8 cellular contexts compared by ENCODE assay signal in the genomic region with DNA sequence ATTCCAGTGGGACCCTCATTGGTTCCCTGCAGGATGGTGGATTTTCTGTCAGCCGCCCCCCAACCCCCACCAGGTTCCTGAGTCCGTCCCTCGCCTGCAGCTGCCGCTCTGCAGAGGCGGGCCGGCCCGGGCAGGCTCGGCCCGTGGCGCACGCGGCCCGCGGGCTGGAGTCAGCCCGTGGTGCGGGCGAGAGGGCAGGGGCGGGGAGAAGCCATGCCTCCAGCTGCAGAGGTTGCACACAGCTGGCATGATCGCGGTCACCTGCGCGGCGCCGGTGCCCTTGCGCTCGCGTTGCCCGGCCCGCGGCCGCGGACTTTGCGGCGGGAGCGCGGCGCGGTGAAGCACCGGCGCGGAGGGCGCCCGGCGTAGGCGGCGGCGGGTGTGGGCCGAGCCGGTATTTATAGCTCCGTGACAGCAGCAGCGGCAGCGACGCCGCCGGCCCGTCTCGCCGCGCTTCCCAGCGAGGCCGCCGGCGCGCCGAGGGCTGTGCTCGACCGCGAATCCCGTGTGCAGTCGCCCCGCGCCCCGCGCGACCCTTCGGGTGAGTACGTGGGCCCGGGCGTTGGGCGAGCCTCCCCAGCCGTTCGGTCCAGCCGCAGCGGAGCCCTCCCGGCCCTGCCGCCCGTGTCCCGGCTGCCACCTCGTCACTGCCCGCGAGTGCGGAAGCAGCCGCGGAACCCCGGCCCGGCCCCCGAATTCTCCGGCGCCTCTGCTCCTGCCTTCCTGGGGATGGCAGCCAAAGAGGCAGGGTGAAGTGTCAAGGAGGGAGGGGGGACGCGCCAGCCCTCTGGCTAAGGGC. TPM values are rescaled to one million over a fixed set of nuclear protein-coding genes. Genes with fewer than 3 reads are reported as not detected.
DNase-seq lines count a peak whose midpoint lies in the region; ATAC-seq and TF ChIP-seq lines count a peak whose summit lies in the region.

Gene TMEM117 (plus strand): TSS at position 426 of the 799 bp plus-strand sequence.

- BruUV-seq in OCI-LY7 (replicated peaks; lab: Mats Ljungman, UMichigan): no TSS peak

- peak within 1 kb of the TSS; percentile 80 to 95 (median 88) for H3K4me2 ChIP-seq in BLaER1 treated with 17β-estradiol and CSF1 and Interleukin-3, amounts not matched to agents 10 nM and 100 nM
- peak within 1 kb of the TSS; percentile 74 for H3K4me2 ChIP-seq in OCI-LY7 (ENCODE audit: low read length)

- peak within 1 kb of the TSS; percentile 71 to 90 (median 76) for H3K4me3 ChIP-seq in BLaER1 treated with 17β-estradiol and CSF1 and Interleukin-3, amounts not matched to agents 10 nM and 100 nM
- H3K4me3 ChIP-seq in OCI-LY7 (ENCODE audit: low read depth, low read length, poor library complexity, severe bottlenecking) (peak within 1 kb of the TSS; percentile 83), stomach smooth muscle (ENCODE audit: low read length in 2 of 2) (peak within 1 kb of the TSS; percentile 83 to 86)

- peak within 1 kb of the TSS; percentile 78 for H3K27ac Mint-ChIP-seq in activated T-helper 17 cell treated with anti-CD3 and anti-CD28 coated beads, Interleukin-2, amount 50 U/mL, for 72 hours
- no peak within 1 kb of the TSS for H3K27ac Mint-ChIP-seq in nephron progenitor cell

- CTCF ChIA-PET in OCI-LY7 (lab: Charles Lee; ENCODE audit: unreplicated experiment): interaction anchor here (0.5 to 0.6 kb wide), 2 partner anchors 34 to 59 kb away, joined by 3 to 4 read pairs; no protein-coding TSS in a partner anchor

- no peaks in the 10 kb centered on the region for H3K27me3 Mint-ChIP-seq in activated T-helper 17 cell treated with anti-CD3 and anti-CD28 coated beads, Interleukin-2, amount 50 U/mL, for 72 hours
- H3K27me3 Mint-ChIP-seq in nephron progenitor cell (ENCODE audit: low read depth, poor library complexity): peaks cover 35% of the 10 kb centered on the region

- H3K9ac ChIP-seq in BLaER1 treated with 17β-estradiol and CSF1 and Interleukin-3, amounts not matched to agents 10 nM and 100 nM: peak within 1 kb of the TSS; percentile 82 to 96 (median 93)
- peak within 1 kb of the TSS; percentile 80 to 88 for H3K9ac ChIP-seq in stomach smooth muscle (ENCODE audit: low read length in 2 of 2)

- peak within 1 kb of the TSS; percentile 83 for H3K4me3 Mint-ChIP-seq in activated T-helper 17 cell treated with anti-CD3 and anti-CD28 coated beads, Interleukin-2, amount 50 U/mL, for 72 hours
- peak within 1 kb of the TSS; percentile 85 for H3K4me3 Mint-ChIP-seq in nephron progenitor cell

- peak; percentile 61 for DNase-seq in OCI-LY7 (ENCODE audit: low spot score)
- DNase-seq in fibroblast of peridontal ligament (ENCODE audit: extremely low read depth): peak; percentile 61
- DNase-seq in nephron progenitor cell: peak; percentile 74

- no peaks in the 10 kb centered on the region for H3K9me2 ChIP-seq in OCI-LY7 (ENCODE audit: insufficient read depth, low read length)

- no peaks in the 10 kb centered on the region for H3K36me3 Mint-ChIP-seq in activated T-helper 17 cell treated with anti-CD3 and anti-CD28 coated beads, Interleukin-2, amount 50 U/mL, for 72 hours (ENCODE audit: low read depth)
- H3K36me3 Mint-ChIP-seq in nephron progenitor cell (ENCODE audit: low read depth): no peaks in the 10 kb centered on the region

- no peaks in the 10 kb centered on the region; a peak in 1 of 22 replicates for H4K20me1 ChIP-seq in BLaER1 treated with 17β-estradiol and CSF1 and Interleukin-3, amounts not matched to agents 10 nM and 100 nM
- H4K20me1 ChIP-seq in OCI-LY7 (ENCODE audit: insufficient read depth, low read length): no peaks in the 10 kb centered on the region

- H2AFZ ChIP-seq in OCI-LY7 (ENCODE audit: low read length): peak within 1 kb of the TSS; percentile 97

- no peaks in the 10 kb centered on the region for H3K79me2 ChIP-seq in OCI-LY7 (ENCODE audit: insufficient read depth, low read depth, low read length)

- H3K9me3 Mint-ChIP-seq in activated T-helper 17 cell treated with anti-CD3 and anti-CD28 coated beads, Interleukin-2, amount 50 U/mL, for 72 hours: no peaks in the 10 kb centered on the region
- H3K9me3 Mint-ChIP-seq in nephron progenitor cell: no peaks in the 10 kb centered on the region

- H3K27me3 ChIP-seq in BLaER1 treated with 17β-estradiol and CSF1 and Interleukin-3, amounts not matched to agents 10 nM and 100 nM: no peaks in the 10 kb centered on the region
- no peaks in the 10 kb centered on the region for H3K27me3 ChIP-seq in stomach smooth muscle (ENCODE audit: control insufficient read depth in 1 of 2, insufficient read depth in 2 of 2, low read length in 2 of 2)

- peaks cover 35% of the 10 kb centered on the region for H3K4me1 Mint-ChIP-seq in activated T-helper 17 cell treated with anti-CD3 and anti-CD28 coated beads, Interleukin-2, amount 50 U/mL, for 72 hours
- peaks cover 14% of the 10 kb centered on the region for H3K4me1 Mint-ChIP-seq in nephron progenitor cell

- peak within 1 kb of the TSS; percentile 88 to 97 (median 92) for H3K27ac ChIP-seq in BLaER1 treated with 17β-estradiol and CSF1 and Interleukin-3, amounts not matched to agents 10 nM and 100 nM
- peak within 1 kb of the TSS; percentile 28 for H3K27ac ChIP-seq in OCI-LY7 (ENCODE audit: low read depth, low read length, poor library complexity, severe bottlenecking)
- H3K27ac ChIP-seq in stomach smooth muscle (ENCODE audit: low read length): peak within 1 kb of the TSS; percentile 85

- TF ChIP-seq CTCF in OCI-LY7 (conservative IDR thresholded peaks at IDR 0.05; ENCODE audit: low read length) (no peak), nephron progenitor cell (IDR thresholded peaks at IDR 0.05) (no peak)

- POLR2A ChIA-PET in OCI-LY7 (lab: Charles Lee): interaction anchor here (1.3 to 5.8 kb wide), 5 partner anchors 17 to 77 kb away, joined by 3 to 42 read pairs (median 4); partner anchors contain the start of genes IRAK4, PUS7L and TWF1

- intact Hi-C loops in OCI-LY7 (cut with micrococcal nuclease; ENCODE audit: unreplicated experiment): loop anchor here (1.0 to 2.0 kb wide), 2 partner anchors 30 to 77 kb away; partner anchors contain the start of genes IRAK4, PUS7L and TWF1

- H3K36me3 ChIP-seq in BLaER1 treated with 17β-estradiol and CSF1 and Interleukin-3, amounts not matched to agents 10 nM and 100 nM: no peaks in the 10 kb centered on the region
- H3K36me3 ChIP-seq in OCI-LY7 (ENCODE audit: insufficient read depth, low read length) (no peaks in the 10 kb centered on the region), stomach smooth muscle (ENCODE audit: control insufficient read depth in 2 of 2, insufficient read depth in 2 of 2, low read length in 2 of 2) (no peaks in the 10 kb centered on the region)

- ATAC-seq in GM19043 (IDR thresholded peaks at IDR 0.05; ENCODE audit: low read depth, unreplicated experiment) (peak; percentile 60), HG03196 (IDR thresholded peaks at IDR 0.05; ENCODE audit: unreplicated experiment) (peak; percentile 73)
- ATAC-seq in activated T-helper 17 cell treated with anti-CD3 and anti-CD28 coated beads, Interleukin-2, amount 50 U/mL, for 72 hours (replicated peaks): peak; percentile 69

- H3K9me3 ChIP-seq in BLaER1 treated with 17β-estradiol and CSF1 and Interleukin-3, amounts not matched to agents 10 nM and 100 nM (replicated peaks in 1 of 11): no peaks in the 10 kb centered on the region
- H3K9me3 ChIP-seq in OCI-LY7 (ENCODE audit: low read length) (no peaks in the 10 kb centered on the region), stomach smooth muscle (ENCODE audit: control insufficient read depth in 2 of 2, low read length in 2 of 2) (no peaks in the 10 kb centered on the region)

- peaks cover 29 to 53% (median 44%) of the 10 kb centered on the region in 10 experiments for H3K4me1 ChIP-seq in BLaER1 treated with 17β-estradiol and CSF1 and Interleukin-3, amounts not matched to agents 10 nM and 100 nM
- H3K4me1 ChIP-seq in OCI-LY7 (ENCODE audit: insufficient read depth, low read length, poor library complexity, severe bottlenecking) (peaks cover 14% of the 10 kb centered on the region), stomach smooth muscle (ENCODE audit: control insufficient read depth, insufficient read depth, low read length) (peaks cover 9% of the 10 kb centered on the region)

RNA-seq across cellular contexts. Expression of gene TMEM117, which starts in this region (rescaled TPM):
- total RNA-seq in OCI-LY7 (2014; rRNA removed; shearing (Covaris generic)): 0.95 and 2.3 TPM in 2 replicates
- total RNA-seq in OCI-LY7 (2022): 6.4 and 7.1 TPM in 2 replicates
- 1 to 10 TPM; 2.8 to 4.2 TPM for total RNA-seq in activated T-helper 17 cell treated with anti-CD3 and anti-CD28 coated beads, Interleukin-2, amount 50 U/mL, for 72 hours

Comparison
In these comparisons a context has a peak if more than half of its experiments do, and no peak if none do; other contexts are left out.
1. Peak in every context shown above with its lines: DNase-seq, ATAC-seq, H3K4me3 ChIP-seq and H3K27ac ChIP-seq.
2. H3K27ac ChIP-seq: peak in every context shown above with its lines; median percentile 92 in BLaER1 treated with 17β-estradiol and CSF1 and Interleukin-3, amounts not matched to agents 10 nM and 100 nM; 85 in stomach smooth muscle; 28 in OCI-LY7.